ENCODE assay signal across 1 cellular context in the genomic region with DNA sequence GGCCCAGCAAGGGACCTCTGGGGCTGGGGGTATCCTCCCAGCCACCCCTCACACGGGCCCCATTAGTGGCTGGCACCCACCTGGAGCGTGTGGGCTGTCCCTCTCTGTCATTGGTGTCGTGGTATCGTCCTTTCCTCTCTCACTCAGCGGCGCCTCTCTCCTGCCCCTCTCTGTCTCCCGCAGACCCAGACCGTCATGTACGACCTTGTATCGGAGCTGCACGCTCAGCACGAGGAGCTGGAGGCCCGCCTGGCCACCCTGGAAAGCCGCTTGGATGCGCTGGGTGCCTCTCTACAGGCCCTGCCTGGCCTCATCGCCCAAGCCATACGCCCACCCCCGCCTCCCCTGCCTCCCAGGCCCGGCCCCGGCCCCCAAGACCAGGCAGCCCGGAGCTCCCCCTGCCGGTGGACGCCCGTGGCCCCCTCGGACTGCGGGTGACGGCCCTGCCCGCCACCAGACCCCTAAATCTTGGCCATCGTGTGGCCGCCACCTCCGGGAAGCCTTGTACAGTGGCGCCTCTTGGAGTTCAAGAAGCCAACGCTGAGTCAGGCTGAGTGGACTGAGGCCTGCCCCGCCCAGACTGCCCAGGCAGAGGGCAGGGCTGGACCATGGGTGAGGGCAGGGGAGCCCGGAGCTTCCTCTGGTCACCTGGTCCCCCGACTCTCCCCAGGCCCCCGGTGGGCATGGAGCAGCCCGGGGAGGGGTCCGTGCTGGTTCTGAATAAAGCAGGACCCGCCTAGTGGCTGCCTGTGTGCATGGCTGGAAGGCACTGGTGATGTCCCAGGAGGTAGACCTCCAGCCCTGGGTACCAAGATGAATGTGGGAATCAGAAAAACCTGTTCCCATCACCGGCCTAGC.
TF ChIP-seq lines count a peak whose summit lies in the region.

No MANE protein-coding gene starts in this region.

TF ChIP-seq in HepG2, 621 proteins besides CTCF, POLR2A, EP300 and RAD21 (continued from another document):
- peak; percentile 40; the same call in 1 of the 2 replicates for TF ChIP-seq ZFP91 (CRISPR knock-in tag; IDR thresholded peaks at IDR 0.05; ENCODE audit: borderline replicate concordance)
- no peak for TF ChIP-seq ZNF781 (CRISPR knock-in tag; IDR thresholded peaks at IDR 0.05; ENCODE audit: borderline replicate concordance, not compliant biosample characterization)
- no peak for TF ChIP-seq HHEX (CRISPR knock-in tag; IDR thresholded peaks at IDR 0.05)
- TF ChIP-seq ZMYM3 (CRISPR knock-in tag; IDR thresholded peaks at IDR 0.05) = peak; percentile 32; the same call in 1 of the 2 replicates
- TF ChIP-seq ZNF770 (CRISPR knock-in tag; IDR thresholded peaks at IDR 0.05) = 0 out of 2 replicates have a peak, but pooled peaks have one; percentile 26
- peak; percentile 46 for TF ChIP-seq ZFY (CRISPR knock-in tag; IDR thresholded peaks at IDR 0.05)
- TF ChIP-seq ZNF792 (CRISPR knock-in tag; IDR thresholded peaks at IDR 0.05) = no peak
- TF ChIP-seq KLF6 (CRISPR knock-in tag; IDR thresholded peaks at IDR 0.05) = no peak
- TF ChIP-seq THAP11 (CRISPR knock-in tag; IDR thresholded peaks at IDR 0.05) = peak; percentile 26; the same call in 1 of the 2 replicates
- TF ChIP-seq TEAD3 (CRISPR knock-in tag; optimal IDR thresholded peaks at IDR 0.05; ENCODE audit: borderline replicate concordance) = peak; percentile 6
- 0 out of 2 replicates have a peak, but pooled peaks have one; percentile 23 for TF ChIP-seq HNF1B (CRISPR knock-in tag; IDR thresholded peaks at IDR 0.05)
- no peak for TF ChIP-seq ZNF576 (CRISPR knock-in tag; IDR thresholded peaks at IDR 0.05)
- TF ChIP-seq, protein P1, sequence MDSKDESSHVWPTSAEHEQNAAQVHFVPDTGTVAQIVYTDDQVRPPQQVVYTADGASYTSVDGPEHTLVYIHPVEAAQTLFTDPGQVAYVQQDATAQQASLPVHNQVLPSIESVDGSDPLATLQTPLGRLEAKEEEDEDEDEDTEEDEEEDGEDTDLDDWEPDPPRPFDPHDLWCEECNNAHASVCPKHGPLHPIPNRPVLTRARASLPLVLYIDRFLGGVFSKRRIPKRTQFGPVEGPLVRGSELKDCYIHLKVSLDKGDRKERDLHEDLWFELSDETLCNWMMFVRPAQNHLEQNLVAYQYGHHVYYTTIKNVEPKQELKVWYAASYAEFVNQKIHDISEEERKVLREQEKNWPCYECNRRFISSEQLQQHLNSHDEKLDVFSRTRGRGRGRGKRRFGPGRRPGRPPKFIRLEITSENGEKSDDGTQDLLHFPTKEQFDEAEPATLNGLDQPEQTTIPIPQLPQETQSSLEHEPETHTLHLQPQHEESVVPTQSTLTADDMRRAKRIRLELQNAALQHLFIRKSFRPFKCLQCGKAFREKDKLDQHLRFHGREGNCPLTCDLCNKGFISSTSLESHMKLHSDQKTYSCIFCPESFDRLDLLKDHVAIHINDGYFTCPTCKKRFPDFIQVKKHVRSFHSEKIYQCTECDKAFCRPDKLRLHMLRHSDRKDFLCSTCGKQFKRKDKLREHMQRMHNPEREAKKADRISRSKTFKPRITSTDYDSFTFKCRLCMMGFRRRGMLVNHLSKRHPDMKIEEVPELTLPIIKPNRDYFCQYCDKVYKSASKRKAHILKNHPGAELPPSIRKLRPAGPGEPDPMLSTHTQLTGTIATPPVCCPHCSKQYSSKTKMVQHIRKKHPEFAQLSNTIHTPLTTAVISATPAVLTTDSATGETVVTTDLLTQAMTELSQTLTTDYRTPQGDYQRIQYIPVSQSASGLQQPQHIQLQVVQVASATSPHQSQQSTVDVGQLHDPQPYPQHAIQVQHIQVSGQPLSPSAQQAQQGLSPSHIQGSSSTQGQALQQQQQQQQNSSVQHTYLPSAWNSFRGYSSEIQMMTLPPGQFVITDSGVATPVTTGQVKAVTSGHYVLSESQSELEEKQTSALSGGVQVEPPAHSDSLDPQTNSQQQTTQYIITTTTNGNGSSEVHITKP (CRISPR knock-in tag; IDR thresholded peaks at IDR 0.05; ENCODE audit: low read depth) = peak; percentile 97
- TF ChIP-seq ZNF343 (CRISPR knock-in tag; IDR thresholded peaks at IDR 0.05) = peak; percentile 55; the same call in 1 of the 2 replicates
- TF ChIP-seq SNAPC4 (CRISPR knock-in tag; IDR thresholded peaks at IDR 0.05) = no peak
